In the genomic region with DNA sequence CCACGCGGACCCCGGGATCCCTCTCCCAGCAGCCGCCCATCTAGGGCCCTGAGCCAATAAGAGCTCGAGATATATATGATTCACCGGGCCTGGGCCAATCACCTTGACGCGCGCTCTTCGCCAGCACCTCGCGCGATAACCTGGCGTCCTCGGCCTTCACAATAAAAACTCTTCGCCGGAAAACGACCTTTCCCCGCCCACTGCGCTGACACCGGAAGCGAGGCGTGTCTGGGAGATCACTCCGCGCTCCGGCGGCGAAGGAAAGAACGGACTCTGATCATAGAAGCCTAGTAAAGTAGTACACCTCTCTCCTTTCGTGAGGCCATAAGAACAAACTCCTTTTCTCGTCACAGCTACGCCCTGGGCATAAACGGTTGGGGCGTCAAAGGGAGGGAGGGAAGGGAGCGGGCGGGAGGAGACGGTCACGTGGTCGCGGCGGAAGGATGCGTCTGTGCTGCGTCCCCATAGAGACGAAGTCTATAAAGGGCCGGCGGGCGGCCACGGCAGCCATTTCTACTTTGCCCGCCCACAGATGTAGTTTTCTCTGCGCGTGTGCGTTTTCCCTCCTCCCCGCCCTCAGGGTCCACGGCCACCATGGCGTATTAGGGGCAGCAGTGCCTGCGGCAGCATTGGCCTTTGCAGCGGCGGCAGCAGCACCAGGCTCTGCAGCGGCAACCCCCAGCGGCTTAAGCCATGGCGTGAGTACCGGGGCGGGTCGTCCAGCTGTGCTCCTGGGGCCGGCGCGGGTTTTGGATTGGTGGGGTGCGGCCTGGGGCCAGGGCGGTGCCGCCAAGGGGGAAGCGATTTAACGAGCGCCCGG, we compare ENCODE assay signal across 8 cellular contexts. TPM values are rescaled to one million over a fixed set of nuclear protein-coding genes. Genes with fewer than 3 reads are reported as not detected.
DNase-seq lines count a peak whose midpoint lies in the region; ATAC-seq, FAIRE-seq and TF ChIP-seq lines count a peak whose summit lies in the region.

A gene with protein sequence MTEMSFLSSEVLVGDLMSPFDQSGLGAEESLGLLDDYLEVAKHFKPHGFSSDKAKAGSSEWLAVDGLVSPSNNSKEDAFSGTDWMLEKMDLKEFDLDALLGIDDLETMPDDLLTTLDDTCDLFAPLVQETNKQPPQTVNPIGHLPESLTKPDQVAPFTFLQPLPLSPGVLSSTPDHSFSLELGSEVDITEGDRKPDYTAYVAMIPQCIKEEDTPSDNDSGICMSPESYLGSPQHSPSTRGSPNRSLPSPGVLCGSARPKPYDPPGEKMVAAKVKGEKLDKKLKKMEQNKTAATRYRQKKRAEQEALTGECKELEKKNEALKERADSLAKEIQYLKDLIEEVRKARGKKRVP (plus strand): TSS at position 509 of the 820 bp plus-strand sequence. CDS start 884 bp downstream, outside the sequence.

- H4K20me1 ChIP-seq in keratinocyte (ENCODE audit: control insufficient read depth, extremely low read depth, insufficient read depth, low read length) = peaks cover 39% of the 10 kb centered on the region

- H3K27me3 ChIP-seq in keratinocyte (ENCODE audit: control insufficient read depth, extremely low read depth, insufficient read depth, low read length) = no peaks in the 10 kb centered on the region

- peak within 1 kb of the TSS; percentile 98 for H2AFZ ChIP-seq in keratinocyte (ENCODE audit: control insufficient read depth, low read length)

- H3K4me1 ChIP-seq in keratinocyte (ENCODE audit: control insufficient read depth, extremely low read depth, insufficient read depth, low read length) = peaks cover 21% of the 10 kb centered on the region

- H3K9ac ChIP-seq in keratinocyte (ENCODE audit: control insufficient read depth, extremely low read depth, insufficient read depth, low read length) = peak within 1 kb of the TSS; percentile 99

- H3K4me2 ChIP-seq in keratinocyte (ENCODE audit: control insufficient read depth, extremely low read depth, insufficient read depth, low read depth, low read length) = peak within 1 kb of the TSS; percentile 96

- peaks cover 2% of the 10 kb centered on the region for H3K9me1 ChIP-seq in keratinocyte (ENCODE audit: control insufficient read depth, extremely low read depth, insufficient read depth, low read length)

- TF ChIP-seq CTCF in keratinocyte (optimal IDR thresholded peaks at IDR 0.05 in 1 of 3, IDR thresholded peaks at IDR 0.05 in 1 of 3, conservative IDR thresholded peaks at IDR 0.05 in 1 of 3; ENCODE audit: extremely low read depth in 1 of 3, insufficient read depth in 2 of 3, low read length in 3 of 3) = no peak

- peak within 1 kb of the TSS; percentile 79 to 93 (median 86) for H3K4me3 ChIP-seq in keratinocyte (ENCODE audit: control insufficient read depth in 2 of 3, extremely low read depth in 1 of 3, insufficient read depth in 2 of 3, low read depth in 1 of 3, low read length in 3 of 3)

- FAIRE-seq in keratinocyte (lab: Jason Lieb, UNC) = peak; percentile 86

- peak; percentile 96 for DNase-seq in AG20443 (ENCODE audit: low spot score)
- peak; percentile 90 for DNase-seq in NCI-H510A (lab: John Stamatoyannopoulos, UW)
- DNase-seq in activated CD4-positive, alpha-beta T cell treated with anti-CD3 and anti-CD28 coated beads for 1 hour = peak; percentile 95
- DNase-seq in cerebellum (ENCODE audit: low spot score) = peak; percentile 98
- DNase-seq in keratinocyte (ENCODE audit: low read depth, low spot score) = peak; percentile 93
- DNase-seq in stimulated activated CD4-positive, alpha-beta T cell treated with anti-CD3 and anti-CD28 coated beads, Interleukin-15, amount 100 ng/mL, for 1 hour (ENCODE audit: low read depth in 1 of 2, low spot score in 1 of 2) = peak; percentile 89 to 91

- TF ChIP-seq POLR2A in GM19099 (IDR thresholded peaks at IDR 0.05; ENCODE audit: extremely low read depth, insufficient read length, low read depth) = peak; percentile 99

- peaks cover 29% of the 10 kb centered on the region for H3K79me2 ChIP-seq in keratinocyte (ENCODE audit: control insufficient read depth, insufficient read depth, low read length)

- no peaks in the 10 kb centered on the region for H3K9me3 ChIP-seq in keratinocyte (ENCODE audit: control insufficient read depth, low read depth, low read length)

- H3K36me3 ChIP-seq in keratinocyte (ENCODE audit: control insufficient read depth in 2 of 2, extremely low read depth in 1 of 2, insufficient read depth in 2 of 2, low read length in 2 of 2) = peaks cover 21 to 38% of the 10 kb centered on the region in 2 experiments

- peak within 1 kb of the TSS; percentile 97 for H3K27ac ChIP-seq in keratinocyte (ENCODE audit: control insufficient read depth, insufficient read depth, low read length)

- dilution Hi-C loops in keratinocyte (cut with MboI; ENCODE audit: extremely low pct_ligation_motif_present, low sequenced_read_pairs) = no loop called here

- peak; percentile 78 for ATAC-seq in HG03432 (IDR thresholded peaks at IDR 0.05; ENCODE audit: unreplicated experiment)

RNA-seq across cellular contexts. Expression of the gene that starts here (rescaled TPM):
- 70.2 TPM for total RNA-seq in cerebellum
- polyA plus RNA-seq in keratinocyte = 590 to 629 TPM (median 597 TPM) in 3 replicates
- 405 TPM for polyA plus RNA-seq in keratinocyte (2011; ENCODE audit: low read depth)
- 667 and 669 TPM in 2 replicates for polyA plus RNA-seq in keratinocyte (2011; cell fraction: cytosol; rRNA removed)
- 723 and 754 TPM in 2 replicates for polyA plus RNA-seq in keratinocyte (2011; cell fraction: nucleus; rRNA removed)
- 334 and 628 TPM in 2 replicates for polyA plus RNA-seq in keratinocyte (2012; ENCODE audit: low replicate concordance)
- 96.8 to 185 TPM (median 173 TPM) in 3 replicates for polyA minus RNA-seq in keratinocyte
- polyA minus RNA-seq in keratinocyte (2011; cell fraction: cytosol; rRNA and poly(A)+ RNA removed) = 150 TPM
- polyA minus RNA-seq in keratinocyte (2011; cell fraction: nucleus; rRNA and poly(A)+ RNA removed) = 73.9 and 83.2 TPM in 2 replicates

Comparison
In these comparisons a context has a peak if more than half of its experiments do, and no peak if none do; other contexts are left out.
1. Peak in every context shown above with its lines: DNase-seq, ATAC-seq, H3K4me3 ChIP-seq and H3K27ac ChIP-seq.